In the genomic region with DNA sequence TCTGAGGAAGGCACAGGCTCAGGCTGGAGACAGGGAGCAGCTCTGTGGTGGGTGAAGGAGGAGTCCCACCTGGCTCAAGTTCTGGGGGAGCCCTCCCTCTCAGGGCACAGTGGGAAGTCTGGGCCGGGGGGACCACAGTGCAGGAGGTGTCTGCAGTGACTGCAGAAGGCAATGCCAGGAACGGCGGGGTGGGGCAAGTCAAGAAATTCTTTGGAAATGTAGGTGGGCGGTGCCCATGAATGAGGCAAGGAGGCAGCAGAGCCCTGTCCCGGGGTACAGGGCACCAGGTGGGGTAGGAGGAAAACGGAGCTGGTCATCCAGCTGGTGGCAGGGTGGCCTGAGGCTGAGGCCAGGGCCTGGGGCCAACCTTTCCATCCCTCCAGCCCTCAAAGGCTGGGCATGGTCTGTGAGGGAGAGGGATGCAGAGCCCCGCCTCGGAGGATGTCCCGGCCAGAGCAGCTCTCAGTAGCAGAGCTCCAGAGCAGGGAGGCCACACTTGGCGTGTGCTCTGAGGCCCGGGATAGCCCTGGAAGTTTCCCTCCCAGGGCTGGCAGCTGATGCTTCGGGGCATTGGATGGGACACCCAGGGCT, we compare ENCODE assay signal across 26 cellular contexts. TPM values are rescaled to one million over a fixed set of nuclear protein-coding genes. Genes with fewer than 3 reads are reported as not detected.
DNase-seq lines count a peak whose midpoint lies in the region; ATAC-seq and TF ChIP-seq lines count a peak whose summit lies in the region.
"Had no signal": no experiment of that assay in that cellular context is flagged by ENCODE, and none has a peak within 500 bp of the region (broad histone marks: within the 10 kb centered on the region; RNA-seq: fewer than 3 reads in every experiment).

No MANE protein-coding gene starts in this region.

- H3K4me3 Mint-ChIP-seq in activated CD4-positive, alpha-beta memory T cell treated with anti-CD3 and anti-CD28 coated beads for 36 hours = no peak overlapping the region
- H3K4me3 Mint-ChIP-seq in activated CD4-positive, alpha-beta memory T cell treated with anti-CD3 and anti-CD28 coated beads, Interleukin-2, amount 10 ng/mL, durations not matched to agents 7 days and 5 days = no peak overlapping the region
- H3K4me3 Mint-ChIP-seq in activated T-helper 17 cell treated with anti-CD3 and anti-CD28 coated beads, Interleukin-2, amount 50 U/mL, for 72 hours = no peak overlapping the region
- H3K4me3 Mint-ChIP-seq in memory B cell = no peak overlapping the region
- H3K4me3 Mint-ChIP-seq: central memory CD8-positive, alpha-beta T cell; neural crest cell had no signal

- H3K27me3 ChIP-seq in thyroid gland = no peaks in the 10 kb centered on the region

- peak overlapping the region; percentile 13 for H3K27ac Mint-ChIP-seq in activated CD4-positive, alpha-beta memory T cell treated with anti-CD3 and anti-CD28 coated beads for 36 hours
- no peak overlapping the region for H3K27ac Mint-ChIP-seq in activated CD4-positive, alpha-beta memory T cell treated with anti-CD3 and anti-CD28 coated beads, Interleukin-2, amount 10 ng/mL, durations not matched to agents 7 days and 5 days
- peak overlapping the region; percentile 65 for H3K27ac Mint-ChIP-seq in activated T-helper 17 cell treated with anti-CD3 and anti-CD28 coated beads, Interleukin-2, amount 50 U/mL, for 72 hours
- H3K27ac Mint-ChIP-seq in memory B cell = peak overlapping the region; percentile 54

- H3K4me3 ChIP-seq in thyroid gland (replicated peaks in 1 of 3) = no peak overlapping the region
- H3K4me3 ChIP-seq: heart left ventricle, psoas muscle, skin epidermis, tibial artery had no signal

- intact Hi-C loops in activated CD4-positive, alpha-beta memory T cell treated with anti-CD3 and anti-CD28 coated beads for 36 hours (cut with micrococcal nuclease) = no loop called here
- intact Hi-C loops in thyroid gland (cut with DNase I) = loop anchor here (10.0 kb wide), 1 partner anchor 74 kb away; no protein-coding TSS in a partner anchor

- whole genome bisulfite sequencing in thyroid gland, 2 donors = 71 to 76% methylated on average over 11 to 12 of the region's 12 CpGs

- H3K36me3 ChIP-seq in thyroid gland = peaks cover 0 to 8% of the 10 kb centered on the region in 2 donors
- H3K36me3 ChIP-seq: heart left ventricle, tibial artery, WERI-Rb-1 had no signal

- no peak for TF ChIP-seq CTCF in thyroid gland (IDR thresholded peaks at IDR 0.05)

- peak overlapping the region in 2 of 3 donors; percentile 92 to 95 for H3K27ac ChIP-seq in thyroid gland
- H3K27ac ChIP-seq: heart left ventricle, psoas muscle, SK-N-MC, skin epidermis, tibial artery, WERI-Rb-1 had no signal

- no peaks in the 10 kb centered on the region for H3K9me3 Mint-ChIP-seq in activated CD4-positive, alpha-beta memory T cell treated with anti-CD3 and anti-CD28 coated beads for 36 hours
- H3K9me3 Mint-ChIP-seq in activated CD4-positive, alpha-beta memory T cell treated with anti-CD3 and anti-CD28 coated beads, Interleukin-2, amount 10 ng/mL, durations not matched to agents 7 days and 5 days = no peaks in the 10 kb centered on the region
- no peaks in the 10 kb centered on the region for H3K9me3 Mint-ChIP-seq in activated T-helper 17 cell treated with anti-CD3 and anti-CD28 coated beads, Interleukin-2, amount 50 U/mL, for 72 hours
- H3K9me3 Mint-ChIP-seq in memory B cell = no peaks in the 10 kb centered on the region
- H3K9me3 Mint-ChIP-seq: activated naive CD4-positive, alpha-beta T cell treated with anti-CD3 and anti-CD28 coated beads, Interleukin-2, amount 50 U/mL, for 72 hours; central memory CD8-positive, alpha-beta T cell; neural crest cell had no signal

- H3K4me1 ChIP-seq in thyroid gland = peaks cover 30 to 49% of the 10 kb centered on the region in 2 donors
- H3K4me1 ChIP-seq: psoas muscle had no signal

- TF ChIP-seq POLR2A in thyroid gland (IDR thresholded peaks at IDR 0.05) = peak in 1 of 2 donors; percentile 54

- H3K9me3 ChIP-seq in thyroid gland = no peaks in the 10 kb centered on the region
- H3K9me3 ChIP-seq: heart left ventricle, psoas muscle, tibial artery had no signal

- CTCF ChIA-PET in activated CD4-positive, alpha-beta memory T cell treated with anti-CD3 and anti-CD28 coated beads for 36 hours (lab: Charles Lee) = interaction anchor here (0.8 to 4.0 kb wide), 29 partner anchors 8 to 217 kb away, joined by 3 to 34 read pairs (median 6); no protein-coding TSS in a partner anchor
- CTCF ChIA-PET in activated CD4-positive, alpha-beta memory T cell treated with anti-CD3 and anti-CD28 coated beads, Interleukin-2, amount 10 ng/mL, durations not matched to agents 7 days and 5 days (lab: Charles Lee) = interaction anchor here (0.5 to 2.7 kb wide), 19 partner anchors 8 to 612 kb away, joined by 3 to 15 read pairs (median 4); partner anchors contain the start of gene UBASH3A

- no peaks in the 10 kb centered on the region for H3K36me3 Mint-ChIP-seq in activated CD4-positive, alpha-beta memory T cell treated with anti-CD3 and anti-CD28 coated beads for 36 hours
- H3K36me3 Mint-ChIP-seq in activated CD4-positive, alpha-beta memory T cell treated with anti-CD3 and anti-CD28 coated beads, Interleukin-2, amount 10 ng/mL, durations not matched to agents 7 days and 5 days (ENCODE audit: low read depth) = no peaks in the 10 kb centered on the region
- H3K36me3 Mint-ChIP-seq in activated T-helper 17 cell treated with anti-CD3 and anti-CD28 coated beads, Interleukin-2, amount 50 U/mL, for 72 hours (ENCODE audit: low read depth) = no peaks in the 10 kb centered on the region
- H3K36me3 Mint-ChIP-seq in memory B cell = no peaks in the 10 kb centered on the region
- H3K36me3 Mint-ChIP-seq: activated naive CD4-positive, alpha-beta T cell treated with anti-CD3 and anti-CD28 coated beads, Interleukin-2, amount 50 U/mL, for 72 hours had no signal

- H3K27me3 Mint-ChIP-seq in activated CD4-positive, alpha-beta memory T cell treated with anti-CD3 and anti-CD28 coated beads for 36 hours = peaks cover 5% of the 10 kb centered on the region
- peaks cover 16% of the 10 kb centered on the region for H3K27me3 Mint-ChIP-seq in activated CD4-positive, alpha-beta memory T cell treated with anti-CD3 and anti-CD28 coated beads, Interleukin-2, amount 10 ng/mL, durations not matched to agents 7 days and 5 days
- H3K27me3 Mint-ChIP-seq in activated T-helper 17 cell treated with anti-CD3 and anti-CD28 coated beads, Interleukin-2, amount 50 U/mL, for 72 hours = peaks cover 9% of the 10 kb centered on the region
- H3K27me3 Mint-ChIP-seq in memory B cell = peaks cover 17% of the 10 kb centered on the region

- no peak for ATAC-seq in activated T-helper 17 cell treated with anti-CD3 and anti-CD28 coated beads, Interleukin-2, amount 50 U/mL, for 72 hours (replicated peaks)
- ATAC-seq in memory B cell (ENCODE audit: low read depth) (no peak), GM21576 (IDR thresholded peaks at IDR 0.05; ENCODE audit: unreplicated experiment) (no peak)

- DNase-seq in activated CD4-positive, alpha-beta memory T cell treated with anti-CD3 and anti-CD28 coated beads for 36 hours = no peak
- no peak for DNase-seq in activated CD4-positive, alpha-beta memory T cell treated with anti-CD3 and anti-CD28 coated beads, Interleukin-2, amount 10 ng/mL, durations not matched to agents 7 days and 5 days
- DNase-seq in memory B cell (ENCODE audit: low spot score in 2 of 2) = no peak
- peak; percentile 33 to 59 for DNase-seq in thyroid gland
- DNase-seq in activated CD4-positive, alpha-beta T cell treated with anti-CD3 and anti-CD28 coated beads, Interleukin-2, amount 50 U/mL, for 1 hour = no peak
- no peak for DNase-seq in mucosa of gallbladder (ENCODE audit: low spot score)
- DNase-seq: aorta, tibial artery had no signal

- H3K4me1 Mint-ChIP-seq in activated CD4-positive, alpha-beta memory T cell treated with anti-CD3 and anti-CD28 coated beads for 36 hours (ENCODE audit: low read depth) = peaks cover 3% of the 10 kb centered on the region
- peaks cover 3% of the 10 kb centered on the region for H3K4me1 Mint-ChIP-seq in activated CD4-positive, alpha-beta memory T cell treated with anti-CD3 and anti-CD28 coated beads, Interleukin-2, amount 10 ng/mL, durations not matched to agents 7 days and 5 days
- no peaks in the 10 kb centered on the region for H3K4me1 Mint-ChIP-seq in activated T-helper 17 cell treated with anti-CD3 and anti-CD28 coated beads, Interleukin-2, amount 50 U/mL, for 72 hours
- no peaks in the 10 kb centered on the region for H3K4me1 Mint-ChIP-seq in memory B cell
- H3K4me1 Mint-ChIP-seq: central memory CD8-positive, alpha-beta T cell had no signal

- POLR2A ChIA-PET in activated CD4-positive, alpha-beta memory T cell treated with anti-CD3 and anti-CD28 coated beads for 36 hours (lab: Charles Lee) = no interaction called here
- POLR2A ChIA-PET in activated CD4-positive, alpha-beta memory T cell treated with anti-CD3 and anti-CD28 coated beads, Interleukin-2, amount 10 ng/mL, durations not matched to agents 7 days and 5 days (lab: Charles Lee) = interaction anchor here (1.2 kb wide), 1 partner anchor 94 kb away, joined by 3 read pairs; no protein-coding TSS in a partner anchor

RNA-seq across cellular contexts. Expression of gene TFF3, which starts 4.7 kb away (rescaled TPM):
- total RNA-seq in activated CD4-positive, alpha-beta memory T cell treated with anti-CD3 and anti-CD28 coated beads for 36 hours = not detected
- total RNA-seq in activated CD4-positive, alpha-beta memory T cell treated with anti-CD3 and anti-CD28 coated beads, Interleukin-2, amount 10 ng/mL, durations not matched to agents 7 days and 5 days = not detected
- total RNA-seq in activated T-helper 17 cell treated with anti-CD3 and anti-CD28 coated beads, Interleukin-2, amount 50 U/mL, for 72 hours = not detected
- total RNA-seq in thyroid gland (1,000 to 10,000 TPM in 2 of 4 donors, 100 to 1,000 TPM in 2; 246 to 4,817 (median 914) TPM), mucosa of gallbladder (1,342 TPM)
- total RNA-seq: A172; activated naive CD4-positive, alpha-beta T cell treated with anti-CD3 and anti-CD28 coated beads, Interleukin-2, amount 50 U/mL, for 72 hours; fibroblast of villous mesenchyme; H4; mononuclear cell; neural crest cell; T-helper 2 cell treated with Interferon-gamma antibody and Interleukin-4, amounts not matched to agents 100 ng/mL and 5 ng/mL, for 36 hours had no signal

RNA-seq across cellular contexts. Expression of gene TFF2, which starts 40.3 kb away (rescaled TPM):
- total RNA-seq in activated CD4-positive, alpha-beta memory T cell treated with anti-CD3 and anti-CD28 coated beads for 36 hours = not detected
- total RNA-seq in activated CD4-positive, alpha-beta memory T cell treated with anti-CD3 and anti-CD28 coated beads, Interleukin-2, amount 10 ng/mL, durations not matched to agents 7 days and 5 days = not detected
- total RNA-seq in activated T-helper 17 cell treated with anti-CD3 and anti-CD28 coated beads, Interleukin-2, amount 50 U/mL, for 72 hours = not detected
- total RNA-seq in thyroid gland (10 to 100 TPM in 1 of 4 donors, 1 to 10 TPM in 1, not detected in 2; 2.5 to 14.3 TPM), mucosa of gallbladder (115 TPM)
- total RNA-seq: A172; activated naive CD4-positive, alpha-beta T cell treated with anti-CD3 and anti-CD28 coated beads, Interleukin-2, amount 50 U/mL, for 72 hours; aorta; epithelial cell of proximal tubule; fibroblast of villous mesenchyme; H4; heart left ventricle; mononuclear cell; neural crest cell; psoas muscle; RPMI7951; T-helper 2 cell treated with Interferon-gamma antibody and Interleukin-4, amounts not matched to agents 100 ng/mL and 5 ng/mL, for 36 hours had no signal

RNA-seq across cellular contexts. Expression of gene TFF1, which starts 55.8 kb away (rescaled TPM):
- not detected for total RNA-seq in activated CD4-positive, alpha-beta memory T cell treated with anti-CD3 and anti-CD28 coated beads for 36 hours
- not detected for total RNA-seq in activated CD4-positive, alpha-beta memory T cell treated with anti-CD3 and anti-CD28 coated beads, Interleukin-2, amount 10 ng/mL, durations not matched to agents 7 days and 5 days
- total RNA-seq in activated T-helper 17 cell treated with anti-CD3 and anti-CD28 coated beads, Interleukin-2, amount 50 U/mL, for 72 hours = not detected
- total RNA-seq in thyroid gland = not detected
- total RNA-seq in mucosa of gallbladder = 241 TPM
- total RNA-seq: A172; activated naive CD4-positive, alpha-beta T cell treated with anti-CD3 and anti-CD28 coated beads, Interleukin-2, amount 50 U/mL, for 72 hours; aorta; epithelial cell of proximal tubule; fibroblast of villous mesenchyme; H4; heart left ventricle; M059J; mononuclear cell; neural crest cell; psoas muscle; RPMI7951; T-helper 2 cell treated with Interferon-gamma antibody and Interleukin-4, amounts not matched to agents 100 ng/mL and 5 ng/mL, for 36 hours had no signal

Comparison
In these comparisons a context has a peak if more than half of its experiments do, and no peak if none do; other contexts are left out.
1. DNase-seq: peak in thyroid gland (2 of 2); none in activated CD4-positive, alpha-beta memory T cell treated with anti-CD3 and anti-CD28 coated beads for 36 hours (single experiment), activated CD4-positive, alpha-beta memory T cell treated with anti-CD3 and anti-CD28 coated beads, Interleukin-2, amount 10 ng/mL, durations not matched to agents 7 days and 5 days (single experiment), memory B cell (0 of 2), activated CD4-positive, alpha-beta T cell treated with anti-CD3 and anti-CD28 coated beads, Interleukin-2, amount 50 U/mL, for 1 hour (single experiment) and mucosa of gallbladder (single experiment).
2. RNA of gene TFF3, which starts 4.7 kb away (total RNA-seq): 246 to 4,817 TPM in thyroid gland and 1,342 TPM in mucosa of gallbladder (single experiment); not detected in activated CD4-positive, alpha-beta memory T cell treated with anti-CD3 and anti-CD28 coated beads for 36 hours, not detected in activated CD4-positive, alpha-beta memory T cell treated with anti-CD3 and anti-CD28 coated beads, Interleukin-2, amount 10 ng/mL, durations not matched to agents 7 days and 5 days and not detected in activated T-helper 17 cell treated with anti-CD3 and anti-CD28 coated beads, Interleukin-2, amount 50 U/mL, for 72 hours; every median in the first group is over 100 times any median in the second.
3. RNA of gene TFF1, which starts 55.8 kb away (total RNA-seq): 241 TPM in mucosa of gallbladder (single experiment); not detected in activated T-helper 17 cell treated with anti-CD3 and anti-CD28 coated beads, Interleukin-2, amount 50 U/mL, for 72 hours, not detected in activated CD4-positive, alpha-beta memory T cell treated with anti-CD3 and anti-CD28 coated beads, Interleukin-2, amount 10 ng/mL, durations not matched to agents 7 days and 5 days, not detected in activated CD4-positive, alpha-beta memory T cell treated with anti-CD3 and anti-CD28 coated beads for 36 hours and not detected in thyroid gland; every median in the first group is over 100 times any median in the second.